Comparison of ENCODE assay signal across 18 cellular contexts in genomic region chr18:77733292-77733903, GRCh38.
DNase-seq lines count a peak whose midpoint lies in the region; TF ChIP-seq lines count a peak whose summit lies in the region.
"Had no signal": no experiment of that assay in that cellular context is flagged by ENCODE, and none has a peak within 500 bp of the region (broad histone marks: within the 10 kb centered on the region; RNA-seq: fewer than 3 reads in every experiment).

No MANE protein-coding gene starts in this region.

- no peaks in the 10 kb centered on the region for H3K36me3 ChIP-seq in CD4-positive, alpha-beta memory T cell (ENCODE audit: insufficient read depth, low read length)
- H3K36me3 ChIP-seq: HAP-1 had no signal

- POLR2A ChIA-PET in CD4-positive, alpha-beta memory T cell (lab: Charles Lee; ENCODE audit: partially characterized antibody): no interaction called here

- no peak overlapping the region for H3K27ac Mint-ChIP-seq in mesothelial cell of epicardium
- H3K27ac Mint-ChIP-seq in CD4-positive, alpha-beta memory T cell: no peak overlapping the region
- H3K27ac Mint-ChIP-seq: CD4-positive, CD25-positive, alpha-beta regulatory T cell had no signal

- H3K9me3 Mint-ChIP-seq in mesothelial cell of epicardium: no peaks in the 10 kb centered on the region
- H3K9me3 Mint-ChIP-seq in CD4-positive, alpha-beta memory T cell: no peaks in the 10 kb centered on the region

- no peaks in the 10 kb centered on the region for H3K36me3 Mint-ChIP-seq in mesothelial cell of epicardium
- H3K36me3 Mint-ChIP-seq in CD4-positive, alpha-beta memory T cell: no peaks in the 10 kb centered on the region
- H3K36me3 Mint-ChIP-seq: CD4-positive, CD25-positive, alpha-beta regulatory T cell had no signal

- no peaks in the 10 kb centered on the region for H3K9me3 ChIP-seq in CD4-positive, alpha-beta memory T cell (ENCODE audit: control insufficient read depth in 1 of 2, low read length in 2 of 2)
- H3K9me3 ChIP-seq: HAP-1 had no signal

- no peaks in the 10 kb centered on the region for H3K4me1 ChIP-seq in CD4-positive, alpha-beta memory T cell (ENCODE audit: insufficient read depth, low read length)
- H3K4me1 ChIP-seq: HAP-1 had no signal

- no peaks in the 10 kb centered on the region for H3K4me1 Mint-ChIP-seq in mesothelial cell of epicardium
- H3K4me1 Mint-ChIP-seq in CD4-positive, alpha-beta memory T cell: no peaks in the 10 kb centered on the region
- H3K4me1 Mint-ChIP-seq: CD4-positive, CD25-positive, alpha-beta regulatory T cell had no signal

- peak overlapping the region; percentile 11 for H3K4me3 Mint-ChIP-seq in mesothelial cell of epicardium
- H3K4me3 Mint-ChIP-seq in CD4-positive, alpha-beta memory T cell: no peak overlapping the region
- H3K4me3 Mint-ChIP-seq: CD4-positive, CD25-positive, alpha-beta regulatory T cell had no signal

- peaks cover 22% of the 10 kb centered on the region for H3K27me3 Mint-ChIP-seq in mesothelial cell of epicardium (ENCODE audit: low read depth)
- peaks cover 4 to 5% of the 10 kb centered on the region in 2 donors for H3K27me3 Mint-ChIP-seq in CD4-positive, alpha-beta memory T cell

- intact Hi-C loops in CD4-positive, alpha-beta memory T cell (cut with micrococcal nuclease): no loop called here
- intact Hi-C loops in posterior vena cava (cut with DNase I): no loop called here

- H3K27me3 ChIP-seq in CD4-positive, alpha-beta memory T cell (ENCODE audit: insufficient read depth, low read length): no peaks in the 10 kb centered on the region

- H3K27ac ChIP-seq in coronary artery: no peak overlapping the region
- H3K27ac ChIP-seq in CD4-positive, alpha-beta memory T cell (ENCODE audit: low read depth, low read length): no peak overlapping the region

- CTCF ChIA-PET in CD4-positive, alpha-beta memory T cell (lab: Charles Lee; ENCODE audit: partially characterized antibody): no interaction called here

- TF ChIP-seq CTCF in LNCAP (IDR thresholded peaks at IDR 0.05) (peak; percentile 36; the same call in 1 of the 2 replicates), mesothelial cell of epicardium (IDR thresholded peaks at IDR 0.05; ENCODE audit: unreplicated experiment) (no peak), coronary artery (IDR thresholded peaks at IDR 0.05) (no peak)

- DNase-seq in ELF-1 (ENCODE audit: low read depth, low spot score) (peak; percentile 36), glomerular visceral epithelial cell (ENCODE audit: extremely low spot score) (peak; percentile 0), mesothelial cell of epicardium (ENCODE audit: low spot score in 2 of 2, unreplicated experiment in 2 of 2) (no peak), coronary artery (ENCODE audit: low spot score) (no peak), posterior vena cava (ENCODE audit: low spot score) (no peak)
- no peak for DNase-seq in stimulated activated naive CD4-positive, alpha-beta T cell treated with Interleukin-2 at 50 U/mL for 16 hours (lab: John Stamatoyannopoulos, UW)
- no peak for DNase-seq in CD4-positive, alpha-beta memory T cell
- DNase-seq: CD4-positive, CD25-positive, alpha-beta regulatory T cell; GDM1; KG1; NCI-H1092; NCI-H146; NCI-H2081 treated with DMSO at 0.1 percent for 48 hours; NCI-H510A treated with DMSO at 0.1 percent for 48 hours; SHP77 treated with DMSO at 0.1 percent for 48 hours had no signal

- H3K4me3 ChIP-seq in coronary artery: no peak overlapping the region
- H3K4me3 ChIP-seq in CD4-positive, alpha-beta memory T cell (ENCODE audit: low read length in 2 of 2): no peak overlapping the region
- H3K4me3 ChIP-seq: GM12878, HAP-1 had no signal

Comparison
In these comparisons a context has a peak if more than half of its experiments do, and no peak if none do; other contexts are left out.
1. DNase-seq: peak in ELF-1 (single experiment) and glomerular visceral epithelial cell (single experiment); none in mesothelial cell of epicardium (0 of 2), coronary artery (single experiment), stimulated activated naive CD4-positive, alpha-beta T cell treated with Interleukin-2 at 50 U/mL for 16 hours (single experiment), CD4-positive, alpha-beta memory T cell (0 of 5) and posterior vena cava (single experiment).